Comparison of ENCODE assay signal across 11 cellular contexts in the genomic region with DNA sequence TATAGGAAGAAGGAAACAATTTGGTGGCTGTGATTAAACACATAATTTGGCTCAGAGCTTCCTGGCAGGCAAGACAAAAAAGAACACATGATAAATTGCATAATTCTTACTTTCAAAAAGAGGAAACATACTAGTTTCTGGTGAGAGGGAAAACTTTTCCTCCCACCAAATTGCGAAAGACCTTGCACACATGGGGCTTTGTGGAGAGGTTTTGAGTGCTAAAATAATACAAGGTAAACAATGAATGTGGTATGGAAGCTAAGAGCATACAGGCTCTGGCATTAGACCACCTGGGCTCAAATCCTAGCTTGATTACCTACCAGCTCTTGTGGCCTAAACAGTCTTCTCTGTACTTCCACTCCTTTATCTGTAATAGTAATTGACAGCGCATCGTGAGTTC.
DNase-seq lines count a peak whose midpoint lies in the region; ATAC-seq and TF ChIP-seq lines count a peak whose summit lies in the region.
"Had no signal": no experiment of that assay in that cellular context is flagged by ENCODE, and none has a peak within 500 bp of the region (broad histone marks: within the 10 kb centered on the region; RNA-seq: fewer than 3 reads in every experiment).

No MANE protein-coding gene starts in this region.

- no peaks in the 10 kb centered on the region for H3K36me3 ChIP-seq in effector memory CD4-positive, alpha-beta T cell (ENCODE audit: control insufficient read depth, insufficient read depth, low read length)

- H3K27ac ChIP-seq in skin epidermis = peak overlapping the region in 20 of 21 experiments; percentile 18 to 88 (median 77)
- H3K27ac ChIP-seq in effector memory CD4-positive, alpha-beta T cell (ENCODE audit: insufficient read depth, low read length, poor library complexity, severe bottlenecking) = no peak overlapping the region

- intact Hi-C loops in left cardiac atrium (cut with DNase I) = no loop called here

- ATAC-seq in left cardiac atrium (peak; percentile 19 to 72), HG02763 (IDR thresholded peaks at IDR 0.05; ENCODE audit: unreplicated experiment) (no peak)

- H3K9me3 ChIP-seq in effector memory CD4-positive, alpha-beta T cell (ENCODE audit: control insufficient read depth, low read length) = no peaks in the 10 kb centered on the region

- DNase-seq in KG1 (lab: John Stamatoyannopoulos, UW) = peak; percentile 27
- peak; percentile 20 for DNase-seq in UCSD-AML1 (lab: John Stamatoyannopoulos, UW; ENCODE audit: unreplicated experiment)
- DNase-seq in left cardiac atrium = no peak
- no peak for DNase-seq in GM10248 (ENCODE audit: extremely low spot score)
- no peak for DNase-seq in activated naive CD4-positive, alpha-beta T cell (lab: John Stamatoyannopoulos, UW)
- no peak for DNase-seq in effector memory CD4-positive, alpha-beta T cell
- DNase-seq: activated naive CD8-positive, alpha-beta T cell treated with anti-CD3 and anti-CD28 coated beads, Interleukin-2, amount 10 ng/mL, durations not matched to agents 7 days and 5 days; immature natural killer cell; T-helper 1 cell had no signal

- H3K4me1 ChIP-seq in effector memory CD4-positive, alpha-beta T cell (ENCODE audit: control insufficient read depth, insufficient read depth, low read length, poor library complexity, severe bottlenecking) = no peaks in the 10 kb centered on the region

- H3K4me3 ChIP-seq in skin epidermis = no peak overlapping the region
- no peak overlapping the region for H3K4me3 ChIP-seq in effector memory CD4-positive, alpha-beta T cell (ENCODE audit: insufficient read depth, low read depth, low read length, poor library complexity, severe bottlenecking)

- no peaks in the 10 kb centered on the region for H3K27me3 ChIP-seq in effector memory CD4-positive, alpha-beta T cell (replicated peaks; ENCODE audit: control insufficient read depth, insufficient read depth, low read length, poor library complexity, severe bottlenecking)

- TF ChIP-seq CTCF in GM10248 (IDR thresholded peaks at IDR 0.05; ENCODE audit: control extremely low read depth, extremely low read depth, low read depth, missing control alignments) = no peak

- POLR2A ChIA-PET in GM10248 (lab: Yijun Ruan, JAX) = no interaction called here

- CTCF ChIA-PET in GM10248 (lab: Yijun Ruan, JAX) = interaction anchor here (1.4 to 2.3 kb wide), 3 partner anchors 10 to 753 kb away, joined by 3 to 7 read pairs (median 4); no protein-coding TSS in a partner anchor

Comparison
In these comparisons a context has a peak if more than half of its experiments do, and no peak if none do; other contexts are left out.
1. DNase-seq: peak in KG1 (single experiment) and UCSD-AML1 (single experiment); none in left cardiac atrium (single experiment), GM10248 (single experiment), activated naive CD4-positive, alpha-beta T cell (0 of 4) and effector memory CD4-positive, alpha-beta T cell (0 of 3).